ENCODE assay signal across 9 cellular contexts in the genomic region with DNA sequence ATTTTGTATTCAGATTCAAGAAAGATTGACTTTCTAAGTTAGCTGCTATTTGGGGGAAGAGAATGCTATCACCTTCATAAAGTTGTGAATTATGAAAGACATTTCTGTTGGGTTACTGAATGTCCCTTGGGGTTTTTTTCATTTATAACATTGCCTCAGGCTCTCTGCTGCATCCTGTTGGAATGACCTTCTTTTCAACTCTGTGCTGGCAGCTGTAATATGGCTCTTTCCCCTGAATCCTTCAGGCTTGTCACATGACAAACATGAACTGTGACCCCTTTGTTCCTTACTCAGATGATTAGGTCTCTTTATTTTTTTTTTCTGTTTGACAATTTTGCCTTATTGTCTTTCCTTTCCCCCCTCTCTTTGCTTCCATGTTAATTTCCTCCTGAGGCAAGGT.
DNase-seq lines count a peak whose midpoint lies in the region; ATAC-seq and TF ChIP-seq lines count a peak whose summit lies in the region.
"Had no signal": no experiment of that assay in that cellular context is flagged by ENCODE, and none has a peak within 500 bp of the region (broad histone marks: within the 10 kb centered on the region; RNA-seq: fewer than 3 reads in every experiment).

No MANE protein-coding gene starts in this region.

- no peaks in the 10 kb centered on the region for H3K9me3 Mint-ChIP-seq in osteocyte (ENCODE audit: unreplicated experiment)
- no peaks in the 10 kb centered on the region for H3K9me3 Mint-ChIP-seq in CD8-positive, alpha-beta T cell

- peaks cover 6% of the 10 kb centered on the region for H3K27me3 Mint-ChIP-seq in osteocyte (ENCODE audit: unreplicated experiment)
- H3K27me3 Mint-ChIP-seq in CD8-positive, alpha-beta T cell (ENCODE audit: low read depth), result no peaks in the 10 kb centered on the region

- H3K4me1 Mint-ChIP-seq in osteocyte (ENCODE audit: unreplicated experiment), result peaks cover 33% of the 10 kb centered on the region
- peaks cover 2% of the 10 kb centered on the region for H3K4me1 Mint-ChIP-seq in CD8-positive, alpha-beta T cell (ENCODE audit: low read depth)

- H3K36me3 Mint-ChIP-seq in osteocyte (ENCODE audit: unreplicated experiment), result peaks cover 3% of the 10 kb centered on the region
- peaks cover 30% of the 10 kb centered on the region for H3K36me3 Mint-ChIP-seq in CD8-positive, alpha-beta T cell

- no peaks in the 10 kb centered on the region; the same call in 1 of the 2 replicates for H3K36me3 ChIP-seq in RWPE2 (ENCODE audit: low read depth)
- H3K36me3 ChIP-seq in CD8-positive, alpha-beta T cell (ENCODE audit: insufficient read depth, low read length), result no peaks in the 10 kb centered on the region

- peak overlapping the region; percentile 52 for H3K27ac Mint-ChIP-seq in osteocyte (ENCODE audit: unreplicated experiment)
- no peak overlapping the region for H3K27ac Mint-ChIP-seq in CD8-positive, alpha-beta T cell

- no peaks in the 10 kb centered on the region for H3K9me3 ChIP-seq in RWPE2 (ENCODE audit: severe bottlenecking)
- no peaks in the 10 kb centered on the region for H3K9me3 ChIP-seq in CD8-positive, alpha-beta T cell (ENCODE audit: low read length)

- intact Hi-C loops in CD8-positive, alpha-beta T cell (cut with DNase I, micrococcal nuclease), result loop anchor here in 1 of 2 experiments (10.0 kb wide), 1 partner anchor 259 kb away; no protein-coding TSS in a partner anchor

- CTCF ChIA-PET in CD8-positive, alpha-beta T cell (lab: Charles Lee), result interaction anchor here (1.2 kb wide), 1 partner anchor 18 kb away, joined by 3 read pairs; no protein-coding TSS in a partner anchor

- TF ChIP-seq CTCF in RWPE2 (IDR thresholded peaks at IDR 0.05; ENCODE audit: poor library complexity, severe bottlenecking) (no peak), osteocyte (IDR thresholded peaks at IDR 0.05) (no peak)
- TF ChIP-seq CTCF in CD8-positive, alpha-beta T cell (IDR thresholded peaks at IDR 0.05), result no peak

- no peaks in the 10 kb centered on the region for H3K27me3 ChIP-seq in RWPE2 (ENCODE audit: insufficient read depth, poor library complexity, severe bottlenecking)
- H3K27me3 ChIP-seq in CD8-positive, alpha-beta T cell (ENCODE audit: insufficient read depth, low read length), result no peaks in the 10 kb centered on the region

- DNase-seq in Daoy (ENCODE audit: low read depth) (peak; percentile 62), RWPE2 (ENCODE audit: low spot score) (no peak), fibroblast of the conjunctiva (ENCODE audit: low read depth) (peak; percentile 79), osteocyte (ENCODE audit: extremely low spot score, unreplicated experiment) (no peak), DMS114 treated with DMSO at 0.1 percent for 48 hours (lab: John Stamatoyannopoulos, UW; ENCODE audit: unreplicated experiment) (no peak)
- DNase-seq in stimulated activated naive CD4-positive, alpha-beta T cell treated with Interleukin-2 at 50 U/mL for 16 hours (lab: John Stamatoyannopoulos, UW), result no peak
- no peak for DNase-seq in CD8-positive, alpha-beta T cell

- H3K4me1 ChIP-seq in RWPE2 (ENCODE audit: insufficient read depth, poor library complexity, severe bottlenecking), result peaks cover 11% of the 10 kb centered on the region
- no peaks in the 10 kb centered on the region for H3K4me1 ChIP-seq in CD8-positive, alpha-beta T cell (ENCODE audit: insufficient read depth, low read length)

- POLR2A ChIA-PET in CD8-positive, alpha-beta T cell (lab: Charles Lee), result interaction anchor here (0.6 kb wide), 1 partner anchor 514 kb away, joined by 3 read pairs; no protein-coding TSS in a partner anchor

- peak overlapping the region; percentile 9 for H3K27ac ChIP-seq in RWPE2 (ENCODE audit: poor library complexity, severe bottlenecking)
- H3K27ac ChIP-seq in CD8-positive, alpha-beta T cell (ENCODE audit: low read depth, low read length), result no peak overlapping the region
- H3K27ac ChIP-seq: SK-N-MC had no signal

- peak; percentile 53; the same call in 2 of the 3 replicates for ATAC-seq in RWPE2 (ENCODE audit: low read depth)
- ATAC-seq in GM21825 (IDR thresholded peaks at IDR 0.05; ENCODE audit: unreplicated experiment), result no peak
- no peak for ATAC-seq in CD8-positive, alpha-beta T cell

- H3K4me3 Mint-ChIP-seq in osteocyte (ENCODE audit: unreplicated experiment), result no peak overlapping the region
- no peak overlapping the region for H3K4me3 Mint-ChIP-seq in CD8-positive, alpha-beta T cell

- no peak overlapping the region for H3K4me3 ChIP-seq in RWPE2 (ENCODE audit: severe bottlenecking)
- no peak overlapping the region for H3K4me3 ChIP-seq in CD8-positive, alpha-beta T cell (ENCODE audit: low read depth, low read length)
- H3K4me3 ChIP-seq: SK-N-MC had no signal

Comparison
In these comparisons a context has a peak if more than half of its experiments do, and no peak if none do; other contexts are left out.
1. DNase-seq: peak in Daoy (single experiment) and fibroblast of the conjunctiva (single experiment); none in RWPE2 (single experiment), osteocyte (single experiment), stimulated activated naive CD4-positive, alpha-beta T cell treated with Interleukin-2 at 50 U/mL for 16 hours (single experiment), DMS114 treated with DMSO at 0.1 percent for 48 hours (single experiment) and CD8-positive, alpha-beta T cell (0 of 7).